Comparison of ENCODE assay signal across 2 cellular contexts in genomic region chr2:214574077-214574775, GRCh38.
A peak's percentile ranks its signal among the peaks of the same experiment; 100 is the strongest.
TF ChIP-seq lines count a peak whose summit lies in the region.

No MANE protein-coding gene starts in this region.

TF ChIP-seq in Ishikawa, 13 proteins besides CTCF, POLR2A, EP300 and RAD21 (continued from another document):
- TF ChIP-seq, protein P1, sequence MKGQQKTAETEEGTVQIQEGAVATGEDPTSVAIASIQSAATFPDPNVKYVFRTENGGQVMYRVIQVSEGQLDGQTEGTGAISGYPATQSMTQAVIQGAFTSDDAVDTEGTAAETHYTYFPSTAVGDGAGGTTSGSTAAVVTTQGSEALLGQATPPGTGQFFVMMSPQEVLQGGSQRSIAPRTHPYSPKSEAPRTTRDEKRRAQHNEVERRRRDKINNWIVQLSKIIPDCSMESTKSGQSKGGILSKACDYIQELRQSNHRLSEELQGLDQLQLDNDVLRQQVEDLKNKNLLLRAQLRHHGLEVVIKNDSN (IDR thresholded peaks at IDR 0.05), result no peak
- TF ChIP-seq CEBPB (IDR thresholded peaks at IDR 0.05), result no peak; the same call in 1 of the 2 replicates
- TF ChIP-seq TAF1 (IDR thresholded peaks at IDR 0.05; ENCODE audit: low read depth), result no peak
- TF ChIP-seq ZBTB7A (IDR thresholded peaks at IDR 0.05; ENCODE audit: low read depth), result no peak
- no peak for TF ChIP-seq CREB1 (IDR thresholded peaks at IDR 0.05; ENCODE audit: low read depth)
- no peak for TF ChIP-seq YY1 (IDR thresholded peaks at IDR 0.05; ENCODE audit: low read depth)
- TF ChIP-seq EGR1 (IDR thresholded peaks at IDR 0.05), result no peak
- TF ChIP-seq NFIC (IDR thresholded peaks at IDR 0.05), result no peak; the same call in 1 of the 2 replicates
- TF ChIP-seq FOXM1 (IDR thresholded peaks at IDR 0.05; ENCODE audit: borderline replicate concordance, low read depth), result no peak
- TF ChIP-seq, protein P2, sequence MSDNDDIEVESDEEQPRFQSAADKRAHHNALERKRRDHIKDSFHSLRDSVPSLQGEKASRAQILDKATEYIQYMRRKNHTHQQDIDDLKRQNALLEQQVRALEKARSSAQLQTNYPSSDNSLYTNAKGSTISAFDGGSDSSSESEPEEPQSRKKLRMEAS (IDR thresholded peaks at IDR 0.05), result peak; percentile 34; the same call in 1 of the 2 replicates
- TF ChIP-seq TCF12 (IDR thresholded peaks at IDR 0.05; ENCODE audit: low read depth), result no peak
- TF ChIP-seq, protein P3, sequence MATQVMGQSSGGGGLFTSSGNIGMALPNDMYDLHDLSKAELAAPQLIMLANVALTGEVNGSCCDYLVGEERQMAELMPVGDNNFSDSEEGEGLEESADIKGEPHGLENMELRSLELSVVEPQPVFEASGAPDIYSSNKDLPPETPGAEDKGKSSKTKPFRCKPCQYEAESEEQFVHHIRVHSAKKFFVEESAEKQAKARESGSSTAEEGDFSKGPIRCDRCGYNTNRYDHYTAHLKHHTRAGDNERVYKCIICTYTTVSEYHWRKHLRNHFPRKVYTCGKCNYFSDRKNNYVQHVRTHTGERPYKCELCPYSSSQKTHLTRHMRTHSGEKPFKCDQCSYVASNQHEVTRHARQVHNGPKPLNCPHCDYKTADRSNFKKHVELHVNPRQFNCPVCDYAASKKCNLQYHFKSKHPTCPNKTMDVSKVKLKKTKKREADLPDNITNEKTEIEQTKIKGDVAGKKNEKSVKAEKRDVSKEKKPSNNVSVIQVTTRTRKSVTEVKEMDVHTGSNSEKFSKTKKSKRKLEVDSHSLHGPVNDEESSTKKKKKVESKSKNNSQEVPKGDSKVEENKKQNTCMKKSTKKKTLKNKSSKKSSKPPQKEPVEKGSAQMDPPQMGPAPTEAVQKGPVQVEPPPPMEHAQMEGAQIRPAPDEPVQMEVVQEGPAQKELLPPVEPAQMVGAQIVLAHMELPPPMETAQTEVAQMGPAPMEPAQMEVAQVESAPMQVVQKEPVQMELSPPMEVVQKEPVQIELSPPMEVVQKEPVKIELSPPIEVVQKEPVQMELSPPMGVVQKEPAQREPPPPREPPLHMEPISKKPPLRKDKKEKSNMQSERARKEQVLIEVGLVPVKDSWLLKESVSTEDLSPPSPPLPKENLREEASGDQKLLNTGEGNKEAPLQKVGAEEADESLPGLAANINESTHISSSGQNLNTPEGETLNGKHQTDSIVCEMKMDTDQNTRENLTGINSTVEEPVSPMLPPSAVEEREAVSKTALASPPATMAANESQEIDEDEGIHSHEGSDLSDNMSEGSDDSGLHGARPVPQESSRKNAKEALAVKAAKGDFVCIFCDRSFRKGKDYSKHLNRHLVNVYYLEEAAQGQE (IDR thresholded peaks at IDR 0.05; ENCODE audit: low read depth), result no peak

TF ChIP-seq in WTC11, 78 proteins besides CTCF, POLR2A, EP300 and RAD21 (continued from another document):
- TF ChIP-seq STAT6 (CRISPR knock-in tag; conservative IDR thresholded peaks at IDR 0.05; ENCODE audit: low read depth), result no peak
- TF ChIP-seq NR2C2 (CRISPR knock-in tag; IDR thresholded peaks at IDR 0.05), result no peak
- TF ChIP-seq ERG (CRISPR knock-in tag; IDR thresholded peaks at IDR 0.05), result no peak
- no peak for TF ChIP-seq TEAD1 (CRISPR knock-in tag; IDR thresholded peaks at IDR 0.05)
- no peak for TF ChIP-seq ZNF281 (CRISPR knock-in tag; IDR thresholded peaks at IDR 0.05)
